31 cellular contexts compared by ENCODE assay signal in the genomic region with DNA sequence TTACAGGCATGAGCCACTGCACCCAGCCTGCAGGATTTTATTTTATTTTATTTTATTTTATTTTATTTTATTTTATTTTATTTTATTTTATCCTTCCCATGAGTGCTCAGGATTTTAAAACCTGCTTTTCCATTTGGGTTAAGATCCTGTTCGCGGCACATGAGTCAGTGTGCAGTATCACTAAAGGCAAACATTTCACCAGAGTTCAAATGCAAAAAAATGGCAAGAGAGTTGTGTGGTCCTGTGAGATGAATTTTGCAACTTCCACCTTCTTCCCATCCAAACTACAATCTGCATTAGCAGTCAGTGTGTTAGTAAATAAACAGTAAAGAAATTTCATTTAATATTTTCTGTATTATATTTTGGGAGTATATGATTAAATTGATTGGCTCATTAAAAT.
"Had no signal": no experiment of that assay in that cellular context is flagged by ENCODE, and none has a peak within 500 bp of the region (broad histone marks: within the 10 kb centered on the region; RNA-seq: fewer than 3 reads in every experiment).

No MANE protein-coding gene starts in this region.

- H3K36me3 Mint-ChIP-seq: activated naive CD4-positive, alpha-beta T cell treated with anti-CD3 and anti-CD28 coated beads, Interleukin-2, amount 50 U/mL, for 24 hours; activated naive CD8-positive, alpha-beta T cell treated with anti-CD3 and anti-CD28 coated beads, Interleukin-2, amount 10 ng/mL, durations not matched to agents 7 days and 5 days had no signal

- H3K4me3 Mint-ChIP-seq: activated B cell treated with CpG ODN at 0.5 μM for 24 hours; activated CD8-positive, alpha-beta T cell treated with anti-CD3 and anti-CD28 coated beads for 36 hours; activated naive CD4-positive, alpha-beta T cell treated with anti-CD3 and anti-CD28 coated beads, Interleukin-2, amount 50 U/mL, for 24 hours; activated naive CD8-positive, alpha-beta T cell treated with anti-CD3 and anti-CD28 coated beads, Interleukin-2, amount 10 ng/mL, durations not matched to agents 7 days and 5 days; activated T-cell treated with anti-CD3 and anti-CD28 coated beads, Interleukin-2, amount 50 U/mL, for 24 hours; T-helper 1 cell treated with Interleukin-12 subunit alpha and Interleukin-12 subunit beta and Interleukin-4 antibody, amounts not matched to agents 30 μg/mL and 1 μg/mL, for 36 hours; T-helper 2 cell treated with Interferon-gamma antibody and Interleukin-4, amounts not matched to agents 5 μg/mL and 100 μg/mL, for 36 hours had no signal

- H3K36me3 ChIP-seq: breast epithelium, SJSA1 had no signal

- FAIRE-seq: astrocyte, K562, TTC549 had no signal

- ATAC-seq: activated CD8-positive, alpha-beta T cell treated with anti-CD3 and anti-CD28 coated beads for 36 hours; body of pancreas; K562 had no signal

- H3K9me3 Mint-ChIP-seq: activated B cell treated with CpG ODN at 0.5 μM for 24 hours; activated CD8-positive, alpha-beta T cell treated with anti-CD3 and anti-CD28 coated beads for 36 hours; activated naive CD4-positive, alpha-beta T cell treated with anti-CD3 and anti-CD28 coated beads, Interleukin-2, amount 50 U/mL, for 24 hours; activated naive CD8-positive, alpha-beta T cell treated with anti-CD3 and anti-CD28 coated beads, Interleukin-2, amount 10 ng/mL, durations not matched to agents 7 days and 5 days; activated T-cell treated with anti-CD3 and anti-CD28 coated beads, Interleukin-2, amount 50 U/mL, for 24 hours; activated T-helper 2 cell treated with anti-CD3 and anti-CD28 coated beads, Interferon-gamma antibody, Interleukin-2, Interleukin-4, amounts not matched to agents 10 μg/mL and 5 μg/mL and 100 μg/mL, durations not matched to agents 14 hours and 24 hours and 36 hours; T-helper 1 cell treated with Interleukin-12 subunit alpha and Interleukin-12 subunit beta and Interleukin-4 antibody, amounts not matched to agents 30 μg/mL and 1 μg/mL, for 36 hours; T-helper 2 cell treated with Interferon-gamma antibody and Interleukin-4, amounts not matched to agents 5 μg/mL and 100 μg/mL, for 36 hours had no signal

- H3K4me1 ChIP-seq: breast epithelium, SJSA1 had no signal

- H3K27me3 Mint-ChIP-seq: activated naive CD4-positive, alpha-beta T cell treated with anti-CD3 and anti-CD28 coated beads, Interleukin-2, amount 50 U/mL, for 24 hours; activated T-cell treated with anti-CD3 and anti-CD28 coated beads, Interleukin-2, amount 50 U/mL, for 24 hours had no signal

- H3K4me1 Mint-ChIP-seq: activated B cell treated with CpG ODN at 0.5 μM for 24 hours; activated naive CD4-positive, alpha-beta T cell treated with anti-CD3 and anti-CD28 coated beads, Interleukin-2, amount 50 U/mL, for 24 hours; activated naive CD8-positive, alpha-beta T cell treated with anti-CD3 and anti-CD28 coated beads, Interleukin-2, amount 10 ng/mL, durations not matched to agents 7 days and 5 days had no signal

- H3K4me3 ChIP-seq: body of pancreas, breast epithelium, K562, SJSA1 had no signal

- H3K27ac ChIP-seq: body of pancreas, breast epithelium, SJSA1 had no signal

- DNase-seq: activated B cell treated with CpG ODN at 0.5 μM for 24 hours; activated CD4-positive, alpha-beta T cell treated with anti-CD3 and anti-CD28 coated beads for 1 hour; activated CD4-positive, alpha-beta T cell treated with anti-CD3 and anti-CD28 coated beads for 48 hours; activated CD8-positive, alpha-beta T cell treated with anti-CD3 and anti-CD28 coated beads for 36 hours; activated gamma-delta T cell; activated naive CD4-positive, alpha-beta T cell treated with Interleukin-2 at 50 U/mL for 16 hours; activated naive CD8-positive, alpha-beta T cell treated with anti-CD3 and anti-CD28 coated beads, Interleukin-2, amount 10 ng/mL, durations not matched to agents 7 days and 5 days; activated T-cell treated with anti-CD3 and anti-CD28 coated beads, Interleukin-2, amount 50 U/mL, for 24 hours; body of pancreas; caudate nucleus; cerebellar nuclear complex; NCI-H1092 treated with DMSO at 0.1 percent for 48 hours; NCI-H1417 treated with DMSO at 0.1 percent for 48 hours; NCI-H187 treated with DMSO at 0.1 percent for 48 hours; NCI-H2081; NCI-H345; NCI-H510A; NCI-H526; NCI-H748 treated with DMSO at 0.1 percent for 48 hours; NK-92 treated with Interleukin-12 subunit alpha and Interleukin-12 subunit beta, amount 100 ng/mL, for 24 hours; Right ventricle myocardium superior; SK-N-SH had no signal

- H3K27ac Mint-ChIP-seq: activated B cell treated with CpG ODN at 0.5 μM for 24 hours; activated CD8-positive, alpha-beta T cell treated with anti-CD3 and anti-CD28 coated beads for 36 hours; activated naive CD4-positive, alpha-beta T cell treated with anti-CD3 and anti-CD28 coated beads, Interleukin-2, amount 50 U/mL, for 24 hours; activated naive CD8-positive, alpha-beta T cell treated with anti-CD3 and anti-CD28 coated beads, Interleukin-2, amount 10 ng/mL, durations not matched to agents 7 days and 5 days; activated T-cell treated with anti-CD3 and anti-CD28 coated beads, Interleukin-2, amount 50 U/mL, for 24 hours; activated T-helper 2 cell treated with anti-CD3 and anti-CD28 coated beads, Interferon-gamma antibody, Interleukin-2, Interleukin-4, amounts not matched to agents 10 μg/mL and 5 μg/mL and 100 μg/mL, durations not matched to agents 14 hours and 24 hours and 36 hours; T-helper 1 cell treated with Interleukin-12 subunit alpha and Interleukin-12 subunit beta and Interleukin-4 antibody, amounts not matched to agents 30 μg/mL and 1 μg/mL, for 36 hours; T-helper 2 cell treated with Interferon-gamma antibody and Interleukin-4, amounts not matched to agents 5 μg/mL and 100 μg/mL, for 36 hours had no signal

- H3K9me3 ChIP-seq: body of pancreas, breast epithelium, SJSA1, SK-N-SH had no signal

- H3K27me3 ChIP-seq: body of pancreas, breast epithelium, SJSA1 had no signal
